ENCODE assay signal across 8 cellular contexts in genomic region chr12:93785262-93786010, GRCh38.
DNase-seq lines count a peak whose midpoint lies in the region; ATAC-seq and TF ChIP-seq lines count a peak whose summit lies in the region.

No MANE protein-coding gene starts in this region.

- no peaks in the 10 kb centered on the region for H3K9me3 ChIP-seq in HUES6 (ENCODE audit: control insufficient read depth, insufficient read depth, low read depth, low read length)
- no peaks in the 10 kb centered on the region for H3K9me3 ChIP-seq in Karpas-422 (ENCODE audit: low read length)

- H3K27ac ChIP-seq in HUES6 (ENCODE audit: low read depth, low read length) = peak overlapping the region; percentile 45; the same call in 1 of the 2 replicates
- no peak overlapping the region for H3K27ac ChIP-seq in Karpas-422 (ENCODE audit: low read length)

- H2AFZ ChIP-seq in Karpas-422 (ENCODE audit: low read length) = no peak overlapping the region

- DNase-seq in AG09309 (ENCODE audit: low read depth) (peak; percentile 86), fibroblast of gingiva (ENCODE audit: low read depth) (peak; percentile 99), omental fat pad (ENCODE audit: low spot score) (no peak), Karpas-422 (no peak)
- peak; percentile 72 for DNase-seq in activated CD8-positive, alpha-beta memory T cell treated with anti-CD3 and anti-CD28 coated beads for 24 hours

- no peaks in the 10 kb centered on the region for H3K79me2 ChIP-seq in Karpas-422 (ENCODE audit: low read length)

- H3K27me3 ChIP-seq in HUES6 (ENCODE audit: control insufficient read depth, insufficient read depth, low read length) = no peaks in the 10 kb centered on the region
- no peaks in the 10 kb centered on the region for H3K27me3 ChIP-seq in Karpas-422 (ENCODE audit: low read length)

- peak; percentile 95 for ATAC-seq in omental fat pad (ENCODE audit: low FRiP score)
- no peak for ATAC-seq in GM21737 (IDR thresholded peaks at IDR 0.05; ENCODE audit: unreplicated experiment)
- ATAC-seq in GM18502 (IDR thresholded peaks at IDR 0.05; ENCODE audit: poor library complexity, unreplicated experiment) = no peak

- H3K4me3 ChIP-seq in AG09309 (ENCODE audit: control insufficient read depth, low read depth, low read length) (no peak overlapping the region), HUES6 (ENCODE audit: low read depth, low read length) (no peak overlapping the region), Karpas-422 (ENCODE audit: low read length) (no peak overlapping the region)

- H3K36me3 ChIP-seq in HUES6 (ENCODE audit: control insufficient read depth, insufficient read depth, low read length) (no peaks in the 10 kb centered on the region), Karpas-422 (ENCODE audit: insufficient read depth, low read length) (no peaks in the 10 kb centered on the region; the same call in 1 of the 2 replicates)

- H3K4me1 ChIP-seq in HUES6 (ENCODE audit: control insufficient read depth, insufficient read depth, low read length) = peaks cover 22% of the 10 kb centered on the region
- peaks cover 35% of the 10 kb centered on the region for H3K4me1 ChIP-seq in Karpas-422 (ENCODE audit: low read length)

- peak overlapping the region; percentile 49 for H3K9ac ChIP-seq in HUES6 (ENCODE audit: low read length)
- no peak overlapping the region for H3K9ac ChIP-seq in Karpas-422 (ENCODE audit: low read length)

- H3K4me2 ChIP-seq in Karpas-422 (ENCODE audit: low read depth, low read length, poor library complexity, severe bottlenecking) = no peak overlapping the region

- TF ChIP-seq CTCF in AG09309 (IDR thresholded peaks at IDR 0.05; ENCODE audit: control insufficient read depth, insufficient read depth, low read depth, low read length, missing control alignments) = no peak
- TF ChIP-seq CTCF in omental fat pad (IDR thresholded peaks at IDR 0.05) = no peak

- H3K9me2 ChIP-seq in Karpas-422 (replicated peaks; ENCODE audit: insufficient read depth, low read length) = no peaks in the 10 kb centered on the region

- no peaks in the 10 kb centered on the region for H4K20me1 ChIP-seq in Karpas-422 (ENCODE audit: insufficient read depth, low read depth, low read length)

Comparison
In these comparisons a context has a peak if more than half of its experiments do, and no peak if none do; other contexts are left out.
1. DNase-seq: peak in AG09309 (single experiment), activated CD8-positive, alpha-beta memory T cell treated with anti-CD3 and anti-CD28 coated beads for 24 hours (single experiment) and fibroblast of gingiva (single experiment); none in omental fat pad (single experiment) and Karpas-422 (single experiment).